1 cellular context compared by ENCODE assay signal in the genomic region with DNA sequence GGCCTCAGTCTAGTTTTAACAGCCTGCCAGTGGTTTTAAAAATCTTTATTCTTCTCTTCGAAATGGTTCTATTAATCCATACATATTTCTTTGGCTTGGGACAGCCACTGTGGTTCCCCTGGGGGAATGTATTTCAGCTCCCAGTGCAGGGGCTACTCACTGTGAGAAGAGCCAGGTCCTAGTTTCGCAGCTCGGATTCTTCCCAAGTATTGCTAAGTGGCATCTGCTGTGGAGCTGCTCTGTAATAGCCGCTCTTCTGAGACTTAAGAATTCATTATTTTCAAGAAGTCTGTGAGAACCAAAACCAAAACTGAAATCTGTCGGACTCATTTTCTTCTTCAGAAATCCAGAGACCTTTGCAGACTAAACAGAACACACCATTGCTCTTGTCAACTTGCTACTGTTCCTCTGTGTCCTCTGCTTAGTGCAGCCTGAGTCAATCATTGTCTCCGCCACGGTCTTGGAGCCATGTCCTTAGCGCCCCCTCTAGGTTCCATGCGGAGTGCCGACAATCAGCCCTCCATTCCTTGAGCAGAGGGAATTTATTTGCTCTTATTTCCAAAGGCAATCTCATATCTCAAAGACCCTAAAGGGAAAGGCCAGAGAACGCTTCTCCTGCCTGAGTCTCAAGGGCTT.
TF ChIP-seq lines count a peak whose summit lies in the region.

No MANE protein-coding gene starts in this region.

TF ChIP-seq in H1, 55 proteins besides CTCF, POLR2A, EP300 and RAD21:
- no peak for TF ChIP-seq EGR1 (IDR thresholded peaks at IDR 0.05; ENCODE audit: borderline replicate concordance, low read depth, low read length)
- TF ChIP-seq RFX5 (IDR thresholded peaks at IDR 0.05; ENCODE audit: borderline replicate concordance, low read depth, low read length): no peak
- no peak for TF ChIP-seq CBX5 (IDR thresholded peaks at IDR 0.05; ENCODE audit: low read depth, low read length)
- TF ChIP-seq SIN3A (conservative IDR thresholded peaks at IDR 0.05 in 1 of 2, IDR thresholded peaks at IDR 0.05 in 1 of 2; ENCODE audit: low read depth in 1 of 2, low read length in 2 of 2): no peak
- TF ChIP-seq SP2 (IDR thresholded peaks at IDR 0.05; ENCODE audit: low read length): no peak
- TF ChIP-seq TBP (IDR thresholded peaks at IDR 0.05; ENCODE audit: low read depth, low read length): no peak
- 0 out of 2 replicates have a peak, but pooled peaks have one; percentile 20 for TF ChIP-seq TEAD4 (IDR thresholded peaks at IDR 0.05; ENCODE audit: low read depth, low read length)
- TF ChIP-seq SIX5 (IDR thresholded peaks at IDR 0.05; ENCODE audit: low read depth, low read length): no peak
- no peak for TF ChIP-seq RXRA (IDR thresholded peaks at IDR 0.05; ENCODE audit: insufficient read depth, low read depth, low read length)
- no peak for TF ChIP-seq SUZ12 (IDR thresholded peaks at IDR 0.05; ENCODE audit: low read length)
- TF ChIP-seq BRCA1 (IDR thresholded peaks at IDR 0.05; ENCODE audit: low read depth, low read length): no peak
- TF ChIP-seq, protein P1, sequence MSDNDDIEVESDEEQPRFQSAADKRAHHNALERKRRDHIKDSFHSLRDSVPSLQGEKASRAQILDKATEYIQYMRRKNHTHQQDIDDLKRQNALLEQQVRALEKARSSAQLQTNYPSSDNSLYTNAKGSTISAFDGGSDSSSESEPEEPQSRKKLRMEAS (IDR thresholded peaks at IDR 0.05): 0 out of 2 replicates have a peak, but pooled peaks have one; percentile 25
- TF ChIP-seq BCL11A (IDR thresholded peaks at IDR 0.05; ENCODE audit: low read depth in 2 of 2, low read length in 2 of 2): no peak
